8 cellular contexts compared by ENCODE assay signal in the genomic region with DNA sequence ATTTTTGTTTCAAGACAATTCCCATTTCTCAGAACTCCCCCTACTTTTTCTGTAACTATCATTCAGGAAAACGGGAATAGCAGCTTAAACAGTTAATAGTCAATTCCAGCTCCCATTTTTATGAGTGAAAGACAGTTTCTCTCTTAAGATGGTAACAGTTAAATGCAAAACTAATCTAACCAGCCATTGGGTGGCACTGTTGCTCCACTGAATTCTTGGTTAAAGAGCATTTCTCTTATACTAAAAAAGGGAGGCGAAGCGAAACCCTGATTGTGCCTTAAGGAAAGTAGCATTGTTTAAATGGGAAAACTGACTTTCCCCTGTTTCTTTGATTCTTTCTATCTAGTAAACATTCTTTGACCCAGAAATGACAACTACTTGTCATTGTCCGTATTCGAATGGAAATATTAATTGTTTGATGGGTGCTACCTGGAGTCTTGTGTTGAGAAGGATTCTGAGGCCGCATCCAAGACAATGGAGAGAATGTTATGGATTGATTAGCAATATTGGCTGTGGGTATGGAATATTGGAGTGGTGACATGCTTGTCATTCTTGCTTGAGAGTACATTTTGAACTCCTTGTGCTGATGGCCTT.
A peak's percentile ranks its signal among the peaks of the same experiment; 100 is the strongest.
DNase-seq lines count a peak whose midpoint lies in the region; ATAC-seq and TF ChIP-seq lines count a peak whose summit lies in the region.

No MANE protein-coding gene starts in this region.

- CTCF ChIA-PET in PC-9 (lab: Charles Lee): no interaction called here

- BruUV-seq in PC-9 (replicated peaks; lab: Mats Ljungman, UMichigan): no TSS peak

- H3K27me3 ChIP-seq in PC-9 (ENCODE audit: insufficient read depth, low read depth): no peaks in the 10 kb centered on the region
- no peaks in the 10 kb centered on the region for H3K27me3 ChIP-seq in lung (ENCODE audit: control insufficient read depth, insufficient read depth)
- H3K27me3 ChIP-seq in upper lobe of left lung: no peaks in the 10 kb centered on the region

- H3K4me3 ChIP-seq in PC-9 (no peak overlapping the region), lung (no peak overlapping the region), upper lobe of left lung (no peak overlapping the region)

- peak; percentile 80 for ATAC-seq in GM21786 (IDR thresholded peaks at IDR 0.05; ENCODE audit: unreplicated experiment)
- ATAC-seq in lung (ENCODE audit: insufficient read depth, low FRiP score): peak; percentile 81
- ATAC-seq in upper lobe of left lung (ENCODE audit: low FRiP score in 2 of 2): peak in 1 of 2 donors; percentile 72

- TF ChIP-seq POLR2A in upper lobe of left lung (IDR thresholded peaks at IDR 0.05): no peak

- POLR2A ChIA-PET in PC-9 (lab: Charles Lee; ENCODE audit: unreplicated experiment): no interaction called here

- H3F3A ChIP-seq in PC-9 (ENCODE audit: insufficient read depth, low read depth): no peaks in the 10 kb centered on the region

- H3K27ac ChIP-seq in PC-9: no peak overlapping the region
- H3K27ac ChIP-seq in lung (ENCODE audit: low read depth in 1 of 2, low read length in 1 of 2): no peak overlapping the region
- no peak overlapping the region for H3K27ac ChIP-seq in upper lobe of left lung

- no peaks in the 10 kb centered on the region for H3K9me3 ChIP-seq in PC-9 (ENCODE audit: insufficient read depth, low read depth)
- no peaks in the 10 kb centered on the region for H3K9me3 ChIP-seq in lung (ENCODE audit: control insufficient read depth in 2 of 2, insufficient read depth in 1 of 2, low read length in 1 of 2)
- no peaks in the 10 kb centered on the region for H3K9me3 ChIP-seq in upper lobe of left lung

- TF ChIP-seq CTCF in PC-9 (conservative IDR thresholded peaks at IDR 0.05): peak; percentile 80
- peak; percentile 62 for TF ChIP-seq CTCF in lung (IDR thresholded peaks at IDR 0.05; ENCODE audit: control extremely low read depth, extremely low read depth)
- TF ChIP-seq CTCF in upper lobe of left lung (IDR thresholded peaks at IDR 0.05): peak; percentile 24 to 82 (median 58)

- DNase-seq in 8988T: peak; percentile 5
- DNase-seq in EL: peak; percentile 63
- peak; percentile 4 for DNase-seq in HuH-7 (ENCODE audit: low spot score)
- DNase-seq in PC-9: peak; percentile 29 to 39
- DNase-seq in dedifferentiated amniotic fluid mesenchymal stem cell (ENCODE audit: extremely low spot score): peak; percentile 88
- peak; percentile 58 for DNase-seq in lung (ENCODE audit: low spot score)
- peak in 1 of 2 donors; percentile 33 for DNase-seq in upper lobe of left lung

- H2AFZ ChIP-seq in PC-9: no peak overlapping the region

- H3K4me2 ChIP-seq in PC-9: no peak overlapping the region

- H3K4me1 ChIP-seq in PC-9 (replicated peaks; ENCODE audit: insufficient read depth) (no peaks in the 10 kb centered on the region), lung (ENCODE audit: control insufficient read depth in 2 of 2, insufficient read depth in 2 of 2, low read length in 2 of 2) (no peaks in the 10 kb centered on the region), upper lobe of left lung (no peaks in the 10 kb centered on the region)

- no peaks in the 10 kb centered on the region for H3K9me2 ChIP-seq in PC-9 (ENCODE audit: insufficient read depth)

- H4K20me1 ChIP-seq in PC-9 (ENCODE audit: insufficient read depth): no peaks in the 10 kb centered on the region

- intact Hi-C loops in PC-9 (cut with micrococcal nuclease; ENCODE audit: unreplicated experiment): loop anchor here (1.0 to 5.0 kb wide), 4 partner anchors 316 to 1196 kb away; no protein-coding TSS in a partner anchor

- H3K36me3 ChIP-seq in PC-9 (ENCODE audit: low read depth) (no peaks in the 10 kb centered on the region), lung (ENCODE audit: control insufficient read depth in 2 of 2, insufficient read depth in 2 of 2, low read length in 2 of 2) (no peaks in the 10 kb centered on the region), upper lobe of left lung (no peaks in the 10 kb centered on the region)

- no peak for TF ChIP-seq EP300 in upper lobe of left lung (IDR thresholded peaks at IDR 0.05)

- WGBS in lung, 2 donors: 54 to 59% methylated on average over 6 of the region's 6 CpGs
- WGBS in upper lobe of left lung, 2 donors: 57 to 58% methylated on average over 6 of the region's 6 CpGs

- no peaks in the 10 kb centered on the region for H3K79me2 ChIP-seq in PC-9 (ENCODE audit: low read depth)
